8 cellular contexts compared by ENCODE assay signal in the genomic region with DNA sequence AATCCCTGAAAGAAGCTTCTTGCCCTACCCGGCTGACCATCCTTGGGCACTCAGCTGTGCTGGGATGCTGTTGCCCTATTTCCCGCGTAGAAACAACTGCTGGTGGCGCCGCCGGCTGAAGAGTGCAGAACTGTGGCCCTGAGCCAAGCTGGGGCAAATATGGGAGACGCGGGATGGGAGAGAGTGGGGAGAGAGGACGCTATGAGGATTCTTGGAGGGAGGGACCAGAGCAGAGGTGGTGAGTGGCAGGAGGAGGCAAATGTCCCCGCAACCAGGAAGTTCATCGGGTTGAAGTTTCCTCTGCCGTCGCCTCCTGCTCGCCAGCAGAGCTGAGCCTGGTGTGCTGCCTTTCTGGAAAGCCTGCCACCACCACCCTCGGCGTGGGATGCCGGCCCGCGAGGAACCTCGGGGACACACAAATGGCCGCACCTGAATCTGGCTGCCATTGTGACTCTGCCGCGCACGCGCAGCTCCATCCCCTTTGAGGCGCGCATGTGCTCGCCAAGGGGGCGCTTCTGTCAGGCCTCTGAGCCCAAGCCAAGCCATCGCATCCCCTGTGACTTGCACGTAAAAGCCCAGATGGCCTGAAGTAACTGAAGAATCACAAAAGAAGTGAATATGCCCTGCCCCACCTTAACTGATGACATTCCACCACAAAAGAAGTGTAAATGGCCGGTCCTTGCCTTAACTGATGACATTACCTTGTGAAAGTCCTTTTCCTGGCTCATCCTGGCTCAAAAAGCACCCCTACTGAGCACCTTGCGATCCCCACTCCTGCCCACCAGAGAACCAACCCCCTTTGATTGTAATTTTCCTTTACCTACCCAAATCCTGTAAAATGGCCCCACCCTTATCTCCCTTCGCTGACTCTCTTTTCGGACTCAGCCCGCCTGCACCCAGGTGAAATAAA. TPM values are rescaled to one million over a fixed set of nuclear protein-coding genes. Genes with fewer than 3 reads are reported as not detected.
DNase-seq lines count a peak whose midpoint lies in the region; ATAC-seq and TF ChIP-seq lines count a peak whose summit lies in the region.
"Not testable (repeated sequence)": the region's sequence is repeated elsewhere in the genome, so short reads cannot be mapped to it uniquely, and the experiment has no call there.

No MANE protein-coding gene starts in this region.

- DNase-seq in GM06990 (ENCODE audit: extremely low read depth, insufficient read length), result peak; percentile 79
- peak in 33 of 34 experiments; percentile 7 to 69 (median 34) for DNase-seq in T-cell
- peak; percentile 28 for DNase-seq in activated gamma-delta T cell treated with anti-CD3 and anti-CD28 coated beads, Interleukin-2, amount 50 U/mL, for 16 hours (ENCODE audit: low read depth)
- peak in 1 of 2 donors; percentile 50 for DNase-seq in left colon
- peak; percentile 34 for DNase-seq in putamen (ENCODE audit: low spot score)

- intact Hi-C loops in left colon (cut with DNase I, micrococcal nuclease), result not testable (repeated sequence)

- not testable (repeated sequence) for H3K36me3 Mint-ChIP-seq in T-cell; stimulated activated naive CD8-positive, alpha-beta T cell treated with anti-CD3 and anti-CD28 coated beads, Interleukin-15, Interleukin-2, amounts not matched to agents 100 ng/mL and 50 ng/mL, for 24 hours (ENCODE audit: low read depth)

- H3K4me1 ChIP-seq in endocrine pancreas (ENCODE audit: control insufficient read depth, insufficient read depth, low read length), result not testable (repeated sequence)

- H3K27ac Mint-ChIP-seq in T-cell, result peak overlapping the region in 1 of 2 donors; percentile 80
- H3K27ac Mint-ChIP-seq in stimulated activated naive CD8-positive, alpha-beta T cell treated with anti-CD3 and anti-CD28 coated beads, Interleukin-15, Interleukin-2, amounts not matched to agents 100 ng/mL and 50 ng/mL, for 24 hours, result peak overlapping the region; percentile 71

- POLR2A ChIA-PET in T-cell (lab: Charles Lee), result not testable (repeated sequence)

- peaks cover 16% of the 10 kb centered on the region for H3K36me3 ChIP-seq in GM06990 (ENCODE audit: control insufficient read depth, insufficient read depth, low read length)
- not testable (repeated sequence) for H3K36me3 ChIP-seq in endocrine pancreas (ENCODE audit: control insufficient read depth, insufficient read depth, low read length)

- CTCF ChIA-PET in T-cell (lab: Charles Lee), result interaction anchor here (0.6 to 0.7 kb wide), 2 partner anchors 10 to 609 kb away, joined by 3 to 9 read pairs; no protein-coding TSS in a partner anchor

- not testable (repeated sequence) for H3K9me3 ChIP-seq in endocrine pancreas (ENCODE audit: control insufficient read depth, low read length)

- peaks cover 7 to 11% (median 7%) of the 10 kb centered on the region in 3 donors for H3K4me1 Mint-ChIP-seq in T-cell
- H3K4me1 Mint-ChIP-seq in stimulated activated naive CD8-positive, alpha-beta T cell treated with anti-CD3 and anti-CD28 coated beads, Interleukin-15, Interleukin-2, amounts not matched to agents 100 ng/mL and 50 ng/mL, for 24 hours (ENCODE audit: low read depth), result peaks cover 27% of the 10 kb centered on the region

- ATAC-seq in HG02798 (IDR thresholded peaks at IDR 0.05; ENCODE audit: poor library complexity, unreplicated experiment) (peak; percentile 91), T-cell (replicated peaks in 1 of 4) (peak; percentile 31 to 81 (median 70)), left colon (peak; percentile 51)

- peak overlapping the region; percentile 83 for H3K9ac ChIP-seq in endocrine pancreas (ENCODE audit: control insufficient read depth, insufficient read depth, low read length)

- H3K9me3 Mint-ChIP-seq in T-cell; stimulated activated naive CD8-positive, alpha-beta T cell treated with anti-CD3 and anti-CD28 coated beads, Interleukin-15, Interleukin-2, amounts not matched to agents 100 ng/mL and 50 ng/mL, for 24 hours: not testable (repeated sequence)

- H3K27me3 Mint-ChIP-seq in T-cell; stimulated activated naive CD8-positive, alpha-beta T cell treated with anti-CD3 and anti-CD28 coated beads, Interleukin-15, Interleukin-2, amounts not matched to agents 100 ng/mL and 50 ng/mL, for 24 hours: not testable (repeated sequence)

- H3K4me3 Mint-ChIP-seq in T-cell, result peak overlapping the region; percentile 75 to 79 (median 76)
- H3K4me3 Mint-ChIP-seq in stimulated activated naive CD8-positive, alpha-beta T cell treated with anti-CD3 and anti-CD28 coated beads, Interleukin-15, Interleukin-2, amounts not matched to agents 100 ng/mL and 50 ng/mL, for 24 hours, result peak overlapping the region; percentile 72

- H3K27me3 ChIP-seq in GM06990 (replicated peaks; ENCODE audit: control insufficient read depth, insufficient read depth, low read length); endocrine pancreas (ENCODE audit: control insufficient read depth, insufficient read depth, low read length): not testable (repeated sequence)

- TF ChIP-seq CTCF in GM06990 (IDR thresholded peaks at IDR 0.05; ENCODE audit: insufficient read depth, low read length, poor library complexity, severe bottlenecking), result peak; percentile 24

- H3K4me3 ChIP-seq in GM06990 (replicated peaks; ENCODE audit: low read depth, low read length), result peak overlapping the region; percentile 80
- H3K4me3 ChIP-seq in endocrine pancreas (ENCODE audit: control insufficient read depth, insufficient read depth, low read length), result peak overlapping the region; percentile 72

RNA-seq across cellular contexts. Expression of gene ACSM6, which starts 36.9 kb away (rescaled TPM):
- total RNA-seq in T-cell, result not detected
- total RNA-seq in left colon, result not detected

RNA-seq across cellular contexts. Expression of gene PDLIM1, which starts 59.9 kb away (rescaled TPM):
- total RNA-seq in T-cell (1 to 10 TPM; 4.2 to 9.7 (median 5.3) TPM), left colon (100 to 1,000 TPM; 342 to 417 TPM)

Comparison
In these comparisons a context has a peak if more than half of its experiments do, and no peak if none do; other contexts are left out.
1. RNA of gene PDLIM1, which starts 59.9 kb away (total RNA-seq): 342 to 417 TPM in left colon; 4.2 to 9.7 TPM in T-cell; every median in the first group is over 10 times any median in the second.
2. Peak in every context shown above with its lines, with median percentiles within 50 percentile points of each other: ATAC-seq.